32 cellular contexts compared by ENCODE assay signal in genomic region chr4:120960868-120961267, GRCh38. TPM values are rescaled to one million over a fixed set of nuclear protein-coding genes. Genes with fewer than 3 reads are reported as not detected.
"Had no signal": no experiment of that assay in that cellular context is flagged by ENCODE, and none has a peak within 500 bp of the region (broad histone marks: within the 10 kb centered on the region; RNA-seq: fewer than 3 reads in every experiment).

No MANE protein-coding gene starts in this region.

- H3K9me3 ChIP-seq: ascending aorta had no signal

- H3K36me3 ChIP-seq: ascending aorta, cardiac muscle cell, WERI-Rb-1 had no signal

- H3K27ac ChIP-seq: ascending aorta, cardiac muscle cell, WERI-Rb-1 had no signal

- H3K4me3 ChIP-seq: ascending aorta, cardiac muscle cell had no signal

- DNase-seq: activated CD4-positive, alpha-beta memory T cell treated with anti-CD3 and anti-CD28 coated beads, Interleukin-2, amount 10 ng/mL, durations not matched to agents 7 days and 5 days; activated CD4-positive, alpha-beta T cell treated with anti-CD3 and anti-CD28 coated beads for 1 hour; activated CD4-positive, alpha-beta T cell treated with anti-CD3 and anti-CD28 coated beads for 36 hours; activated CD4-positive, alpha-beta T cell treated with anti-CD3 and anti-CD28 coated beads for 48 hours; activated CD4-positive, alpha-beta T cell treated with anti-CD3 and anti-CD28 coated beads, Interleukin-2, amount 10 ng/mL, durations not matched to agents 7 days and 5 days; activated CD4-positive, alpha-beta T cell treated with anti-CD3 and anti-CD28 coated beads, Interleukin-2, amount 50 U/mL, for 48 hours; activated CD4-positive, CD25-positive, alpha-beta regulatory T cell; activated CD8-positive, alpha-beta memory T cell treated with anti-CD3 and anti-CD28 coated beads for 24 hours; activated CD8-positive, alpha-beta memory T cell treated with anti-CD3 and anti-CD28 coated beads, Interleukin-2, amount 10 ng/mL, durations not matched to agents 7 days and 5 days; activated CD8-positive, alpha-beta memory T cell treated with anti-CD3 and anti-CD28 coated beads, Interleukin-2, amount 50 U/mL, for 48 hours; activated CD8-positive, alpha-beta T cell treated with anti-CD3 and anti-CD28 coated beads, Interleukin-2, amount 10 ng/mL, durations not matched to agents 7 days and 5 days; activated effector memory CD4-positive, alpha-beta T cell treated with Interleukin-2 at 50 U/mL for 16 hours; activated gamma-delta T cell; activated naive CD4-positive, alpha-beta T cell treated with anti-CD3 and anti-CD28 coated beads, Interleukin-2, amount 10 ng/mL, durations not matched to agents 7 days and 5 days; activated naive CD4-positive, alpha-beta T cell treated with Interleukin-2 at 50 U/mL for 16 hours; activated naive CD8-positive, alpha-beta T cell treated with anti-CD3 and anti-CD28 coated beads, Interleukin-2, amount 10 ng/mL, durations not matched to agents 7 days and 5 days; activated naive CD8-positive, alpha-beta T cell treated with anti-CD3 and anti-CD28 coated beads, Interleukin-2, amount 50 U/mL, for 24 hours; activated T-cell treated with anti-CD3 and anti-CD28 coated beads, Interleukin-2, amount 50 U/mL, for 24 hours; activated T-cell treated with anti-CD3 and anti-CD28 coated beads, Interleukin-2, amount 50 U/mL, for 48 hours; amygdala; anterior cingulate cortex; caudate nucleus; cerebellar nuclear complex; T-helper 1 cell; T-helper 2 cell; T-helper 9 cell; WERI-Rb-1 had no signal

- ATAC-seq: activated CD4-positive, alpha-beta T cell treated with anti-CD3 and anti-CD28 coated beads for 36 hours; activated CD4-positive, CD25-positive, alpha-beta regulatory T cell treated with anti-CD3 and anti-CD28 coated beads, Interleukin-2, amount 50 U/mL, for 24 hours; activated CD8-positive, alpha-beta memory T cell treated with anti-CD3 and anti-CD28 coated beads, Interleukin-2, amount 10 ng/mL, durations not matched to agents 7 days and 5 days; activated CD8-positive, alpha-beta T cell treated with anti-CD3 and anti-CD28 coated beads, Interleukin-2, amount 10 ng/mL, durations not matched to agents 7 days and 5 days; activated naive CD8-positive, alpha-beta T cell treated with anti-CD3 and anti-CD28 coated beads, Interleukin-2, amount 50 U/mL, for 24 hours; WTC11 had no signal

- H3K27me3 ChIP-seq: ascending aorta, cardiac muscle cell had no signal

- H3K4me1 ChIP-seq: ascending aorta had no signal

RNA-seq across cellular contexts. Expression of gene PRDM5, which starts 38.3 kb away (rescaled TPM):
- total RNA-seq: activated CD4-positive, alpha-beta T cell treated with anti-CD3 and anti-CD28 coated beads, Interleukin-2, amount 10 ng/mL, durations not matched to agents 7 days and 5 days; activated T-helper 2 cell treated with anti-CD3 and anti-CD28 coated beads, Interferon-gamma antibody, Interleukin-2, Interleukin-4, amounts not matched to agents 10 μg/mL and 5 μg/mL and 100 μg/mL, durations not matched to agents 14 hours and 24 hours and 36 hours had no signal
